In the genomic region with DNA sequence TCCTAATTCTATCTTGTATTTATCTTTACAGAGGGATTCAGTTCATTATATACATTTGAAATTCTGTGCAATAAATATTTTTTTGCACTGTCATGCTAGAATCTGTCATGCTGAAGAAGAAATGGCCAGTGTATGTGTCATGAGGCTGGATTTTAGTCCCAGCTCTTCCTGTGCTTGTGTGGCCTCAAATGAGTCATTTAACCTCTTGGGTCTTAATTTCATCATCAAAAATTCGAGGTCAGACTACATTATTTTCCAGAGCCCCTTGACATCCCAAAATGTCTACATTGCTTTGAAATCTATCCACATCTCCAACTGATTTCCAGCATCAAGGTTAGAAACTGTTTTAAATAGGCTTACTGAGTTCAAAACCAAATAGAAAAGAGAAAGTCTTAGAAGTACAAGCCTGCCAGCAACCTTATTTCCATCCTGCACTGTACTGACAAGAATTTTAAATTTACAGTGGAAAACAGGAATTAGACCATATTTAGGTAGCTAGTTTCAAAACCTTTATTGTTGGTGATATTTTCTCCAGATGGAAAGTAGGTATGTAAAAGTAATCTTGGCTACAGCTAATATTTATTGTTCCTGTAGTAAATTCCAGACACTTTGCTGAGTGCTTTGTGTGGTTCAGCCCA, we compare ENCODE assay signal across 1 cellular context.
A peak's percentile ranks its signal among the peaks of the same experiment; 100 is the strongest.
TF ChIP-seq lines count a peak whose summit lies in the region.

No MANE protein-coding gene starts in this region.

TF ChIP-seq in K562, 482 proteins besides CTCF, POLR2A, EP300 and RAD21 (continued from another document and continues in another):
- TF ChIP-seq, protein P1, sequence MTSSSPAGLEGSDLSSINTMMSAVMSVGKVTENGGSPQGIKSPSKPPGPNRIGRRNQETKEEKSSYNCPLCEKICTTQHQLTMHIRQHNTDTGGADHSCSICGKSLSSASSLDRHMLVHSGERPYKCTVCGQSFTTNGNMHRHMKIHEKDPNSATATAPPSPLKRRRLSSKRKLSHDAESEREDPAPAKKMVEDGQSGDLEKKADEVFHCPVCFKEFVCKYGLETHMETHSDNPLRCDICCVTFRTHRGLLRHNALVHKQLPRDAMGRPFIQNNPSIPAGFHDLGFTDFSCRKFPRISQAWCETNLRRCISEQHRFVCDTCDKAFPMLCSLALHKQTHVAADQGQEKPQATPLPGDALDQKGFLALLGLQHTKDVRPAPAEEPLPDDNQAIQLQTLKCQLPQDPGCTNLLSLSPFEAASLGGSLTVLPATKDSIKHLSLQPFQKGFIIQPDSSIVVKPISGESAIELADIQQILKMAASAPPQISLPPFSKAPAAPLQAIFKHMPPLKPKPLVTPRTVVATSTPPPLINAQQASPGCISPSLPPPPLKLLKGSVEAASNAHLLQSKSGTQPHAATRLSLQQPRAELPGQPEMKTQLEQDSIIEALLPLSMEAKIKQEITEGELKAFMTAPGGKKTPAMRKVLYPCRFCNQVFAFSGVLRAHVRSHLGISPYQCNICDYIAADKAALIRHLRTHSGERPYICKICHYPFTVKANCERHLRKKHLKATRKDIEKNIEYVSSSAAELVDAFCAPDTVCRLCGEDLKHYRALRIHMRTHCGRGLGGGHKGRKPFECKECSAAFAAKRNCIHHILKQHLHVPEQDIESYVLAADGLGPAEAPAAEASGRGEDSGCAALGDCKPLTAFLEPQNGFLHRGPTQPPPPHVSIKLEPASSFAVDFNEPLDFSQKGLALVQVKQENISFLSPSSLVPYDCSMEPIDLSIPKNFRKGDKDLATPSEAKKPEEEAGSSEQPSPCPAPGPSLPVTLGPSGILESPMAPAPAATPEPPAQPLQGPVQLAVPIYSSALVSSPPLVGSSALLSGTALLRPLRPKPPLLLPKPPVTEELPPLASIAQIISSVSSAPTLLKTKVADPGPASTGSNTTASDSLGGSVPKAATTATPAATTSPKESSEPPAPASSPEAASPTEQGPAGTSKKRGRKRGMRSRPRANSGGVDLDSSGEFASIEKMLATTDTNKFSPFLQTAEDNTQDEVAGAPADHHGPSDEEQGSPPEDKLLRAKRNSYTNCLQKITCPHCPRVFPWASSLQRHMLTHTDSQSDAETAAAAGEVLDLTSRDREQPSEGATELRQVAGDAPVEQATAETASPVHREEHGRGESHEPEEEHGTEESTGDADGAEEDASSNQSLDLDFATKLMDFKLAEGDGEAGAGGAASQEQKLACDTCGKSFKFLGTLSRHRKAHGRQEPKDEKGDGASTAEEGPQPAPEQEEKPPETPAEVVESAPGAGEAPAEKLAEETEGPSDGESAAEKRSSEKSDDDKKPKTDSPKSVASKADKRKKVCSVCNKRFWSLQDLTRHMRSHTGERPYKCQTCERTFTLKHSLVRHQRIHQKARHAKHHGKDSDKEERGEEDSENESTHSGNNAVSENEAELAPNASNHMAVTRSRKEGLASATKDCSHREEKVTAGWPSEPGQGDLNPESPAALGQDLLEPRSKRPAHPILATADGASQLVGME (CRISPR knock-in tag; IDR thresholded peaks at IDR 0.05), result no peak
- no peak for TF ChIP-seq POU5F1 (IDR thresholded peaks at IDR 0.05; ENCODE audit: borderline replicate concordance, low read depth, low read length, partially characterized antibody)
- no peak for TF ChIP-seq ZNF184 (CRISPR knock-in tag; IDR thresholded peaks at IDR 0.05)
- no peak for TF ChIP-seq IRF2 (CRISPR knock-in tag; IDR thresholded peaks at IDR 0.05)
- TF ChIP-seq TRIM28 (IDR thresholded peaks at IDR 0.05), result no peak
- no peak for TF ChIP-seq ZSCAN29 (IDR thresholded peaks at IDR 0.05)
- TF ChIP-seq MAFK (IDR thresholded peaks at IDR 0.05; ENCODE audit: low read length), result peak; percentile 76; the same call in 1 of the 2 replicates
- no peak for TF ChIP-seq NFATC3 (IDR thresholded peaks at IDR 0.05)
- TF ChIP-seq, protein P2, sequence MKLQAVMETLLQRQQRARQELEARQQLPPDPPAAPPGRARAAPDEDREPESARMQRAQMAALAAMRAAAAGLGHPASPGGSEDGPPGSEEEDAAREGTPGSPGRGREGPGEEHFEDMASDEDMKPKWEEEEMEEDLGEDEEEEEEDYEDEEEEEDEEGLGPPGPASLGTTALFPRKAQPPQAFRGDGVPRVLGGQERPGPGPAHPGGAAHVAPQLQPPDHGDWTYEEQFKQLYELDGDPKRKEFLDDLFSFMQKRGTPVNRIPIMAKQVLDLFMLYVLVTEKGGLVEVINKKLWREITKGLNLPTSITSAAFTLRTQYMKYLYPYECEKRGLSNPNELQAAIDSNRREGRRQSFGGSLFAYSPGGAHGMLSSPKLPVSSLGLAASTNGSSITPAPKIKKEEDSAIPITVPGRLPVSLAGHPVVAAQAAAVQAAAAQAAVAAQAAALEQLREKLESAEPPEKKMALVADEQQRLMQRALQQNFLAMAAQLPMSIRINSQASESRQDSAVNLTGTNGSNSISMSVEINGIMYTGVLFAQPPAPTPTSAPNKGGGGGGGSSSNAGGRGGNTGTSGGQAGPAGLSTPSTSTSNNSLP (IDR thresholded peaks at IDR 0.05; ENCODE audit: borderline replicate concordance, low read depth, low read length), result no peak
- no peak for TF ChIP-seq NR2C2 (CRISPR knock-in tag; IDR thresholded peaks at IDR 0.05)
- TF ChIP-seq NR2C2 (tag; IDR thresholded peaks at IDR 0.05), result peak; percentile 70; the same call in 1 of the 2 replicates
- no peak for TF ChIP-seq NFXL1 (CRISPR knock-in tag; IDR thresholded peaks at IDR 0.05)
- TF ChIP-seq EHMT2 (IDR thresholded peaks at IDR 0.05), result no peak
- TF ChIP-seq, protein P3, sequence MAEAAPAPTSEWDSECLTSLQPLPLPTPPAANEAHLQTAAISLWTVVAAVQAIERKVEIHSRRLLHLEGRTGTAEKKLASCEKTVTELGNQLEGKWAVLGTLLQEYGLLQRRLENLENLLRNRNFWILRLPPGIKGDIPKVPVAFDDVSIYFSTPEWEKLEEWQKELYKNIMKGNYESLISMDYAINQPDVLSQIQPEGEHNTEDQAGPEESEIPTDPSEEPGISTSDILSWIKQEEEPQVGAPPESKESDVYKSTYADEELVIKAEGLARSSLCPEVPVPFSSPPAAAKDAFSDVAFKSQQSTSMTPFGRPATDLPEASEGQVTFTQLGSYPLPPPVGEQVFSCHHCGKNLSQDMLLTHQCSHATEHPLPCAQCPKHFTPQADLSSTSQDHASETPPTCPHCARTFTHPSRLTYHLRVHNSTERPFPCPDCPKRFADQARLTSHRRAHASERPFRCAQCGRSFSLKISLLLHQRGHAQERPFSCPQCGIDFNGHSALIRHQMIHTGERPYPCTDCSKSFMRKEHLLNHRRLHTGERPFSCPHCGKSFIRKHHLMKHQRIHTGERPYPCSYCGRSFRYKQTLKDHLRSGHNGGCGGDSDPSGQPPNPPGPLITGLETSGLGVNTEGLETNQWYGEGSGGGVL (CRISPR knock-in tag; IDR thresholded peaks at IDR 0.05), result no peak
- TF ChIP-seq MECOM (CRISPR knock-in tag; IDR thresholded peaks at IDR 0.05), result no peak
- TF ChIP-seq KAT2B (IDR thresholded peaks at IDR 0.05; ENCODE audit: low read depth, low read length), result no peak
- no peak for TF ChIP-seq RFX7 (CRISPR knock-in tag; IDR thresholded peaks at IDR 0.05)
- TF ChIP-seq, protein P4, sequence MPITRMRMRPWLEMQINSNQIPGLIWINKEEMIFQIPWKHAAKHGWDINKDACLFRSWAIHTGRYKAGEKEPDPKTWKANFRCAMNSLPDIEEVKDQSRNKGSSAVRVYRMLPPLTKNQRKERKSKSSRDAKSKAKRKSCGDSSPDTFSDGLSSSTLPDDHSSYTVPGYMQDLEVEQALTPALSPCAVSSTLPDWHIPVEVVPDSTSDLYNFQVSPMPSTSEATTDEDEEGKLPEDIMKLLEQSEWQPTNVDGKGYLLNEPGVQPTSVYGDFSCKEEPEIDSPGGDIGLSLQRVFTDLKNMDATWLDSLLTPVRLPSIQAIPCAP (CRISPR knock-in tag; IDR thresholded peaks at IDR 0.05; ENCODE audit: borderline replicate concordance), result no peak
- no peak for TF ChIP-seq ZNF551 (CRISPR knock-in tag; IDR thresholded peaks at IDR 0.05)
- no peak for TF ChIP-seq BRF1 (IDR thresholded peaks at IDR 0.05; ENCODE audit: borderline replicate concordance, extremely low read depth, insufficient read length)
- TF ChIP-seq ZNF764 (CRISPR knock-in tag; IDR thresholded peaks at IDR 0.05; ENCODE audit: low read depth), result no peak
- TF ChIP-seq RBM22 (IDR thresholded peaks at IDR 0.05; ENCODE audit: low read depth, low read length, poor library complexity, severe bottlenecking), result no peak
- TF ChIP-seq GTF2A2 (tag; IDR thresholded peaks at IDR 0.05), result no peak
- no peak for TF ChIP-seq FOXA1 (IDR thresholded peaks at IDR 0.05; ENCODE audit: borderline replicate concordance)
- TF ChIP-seq, protein P5, sequence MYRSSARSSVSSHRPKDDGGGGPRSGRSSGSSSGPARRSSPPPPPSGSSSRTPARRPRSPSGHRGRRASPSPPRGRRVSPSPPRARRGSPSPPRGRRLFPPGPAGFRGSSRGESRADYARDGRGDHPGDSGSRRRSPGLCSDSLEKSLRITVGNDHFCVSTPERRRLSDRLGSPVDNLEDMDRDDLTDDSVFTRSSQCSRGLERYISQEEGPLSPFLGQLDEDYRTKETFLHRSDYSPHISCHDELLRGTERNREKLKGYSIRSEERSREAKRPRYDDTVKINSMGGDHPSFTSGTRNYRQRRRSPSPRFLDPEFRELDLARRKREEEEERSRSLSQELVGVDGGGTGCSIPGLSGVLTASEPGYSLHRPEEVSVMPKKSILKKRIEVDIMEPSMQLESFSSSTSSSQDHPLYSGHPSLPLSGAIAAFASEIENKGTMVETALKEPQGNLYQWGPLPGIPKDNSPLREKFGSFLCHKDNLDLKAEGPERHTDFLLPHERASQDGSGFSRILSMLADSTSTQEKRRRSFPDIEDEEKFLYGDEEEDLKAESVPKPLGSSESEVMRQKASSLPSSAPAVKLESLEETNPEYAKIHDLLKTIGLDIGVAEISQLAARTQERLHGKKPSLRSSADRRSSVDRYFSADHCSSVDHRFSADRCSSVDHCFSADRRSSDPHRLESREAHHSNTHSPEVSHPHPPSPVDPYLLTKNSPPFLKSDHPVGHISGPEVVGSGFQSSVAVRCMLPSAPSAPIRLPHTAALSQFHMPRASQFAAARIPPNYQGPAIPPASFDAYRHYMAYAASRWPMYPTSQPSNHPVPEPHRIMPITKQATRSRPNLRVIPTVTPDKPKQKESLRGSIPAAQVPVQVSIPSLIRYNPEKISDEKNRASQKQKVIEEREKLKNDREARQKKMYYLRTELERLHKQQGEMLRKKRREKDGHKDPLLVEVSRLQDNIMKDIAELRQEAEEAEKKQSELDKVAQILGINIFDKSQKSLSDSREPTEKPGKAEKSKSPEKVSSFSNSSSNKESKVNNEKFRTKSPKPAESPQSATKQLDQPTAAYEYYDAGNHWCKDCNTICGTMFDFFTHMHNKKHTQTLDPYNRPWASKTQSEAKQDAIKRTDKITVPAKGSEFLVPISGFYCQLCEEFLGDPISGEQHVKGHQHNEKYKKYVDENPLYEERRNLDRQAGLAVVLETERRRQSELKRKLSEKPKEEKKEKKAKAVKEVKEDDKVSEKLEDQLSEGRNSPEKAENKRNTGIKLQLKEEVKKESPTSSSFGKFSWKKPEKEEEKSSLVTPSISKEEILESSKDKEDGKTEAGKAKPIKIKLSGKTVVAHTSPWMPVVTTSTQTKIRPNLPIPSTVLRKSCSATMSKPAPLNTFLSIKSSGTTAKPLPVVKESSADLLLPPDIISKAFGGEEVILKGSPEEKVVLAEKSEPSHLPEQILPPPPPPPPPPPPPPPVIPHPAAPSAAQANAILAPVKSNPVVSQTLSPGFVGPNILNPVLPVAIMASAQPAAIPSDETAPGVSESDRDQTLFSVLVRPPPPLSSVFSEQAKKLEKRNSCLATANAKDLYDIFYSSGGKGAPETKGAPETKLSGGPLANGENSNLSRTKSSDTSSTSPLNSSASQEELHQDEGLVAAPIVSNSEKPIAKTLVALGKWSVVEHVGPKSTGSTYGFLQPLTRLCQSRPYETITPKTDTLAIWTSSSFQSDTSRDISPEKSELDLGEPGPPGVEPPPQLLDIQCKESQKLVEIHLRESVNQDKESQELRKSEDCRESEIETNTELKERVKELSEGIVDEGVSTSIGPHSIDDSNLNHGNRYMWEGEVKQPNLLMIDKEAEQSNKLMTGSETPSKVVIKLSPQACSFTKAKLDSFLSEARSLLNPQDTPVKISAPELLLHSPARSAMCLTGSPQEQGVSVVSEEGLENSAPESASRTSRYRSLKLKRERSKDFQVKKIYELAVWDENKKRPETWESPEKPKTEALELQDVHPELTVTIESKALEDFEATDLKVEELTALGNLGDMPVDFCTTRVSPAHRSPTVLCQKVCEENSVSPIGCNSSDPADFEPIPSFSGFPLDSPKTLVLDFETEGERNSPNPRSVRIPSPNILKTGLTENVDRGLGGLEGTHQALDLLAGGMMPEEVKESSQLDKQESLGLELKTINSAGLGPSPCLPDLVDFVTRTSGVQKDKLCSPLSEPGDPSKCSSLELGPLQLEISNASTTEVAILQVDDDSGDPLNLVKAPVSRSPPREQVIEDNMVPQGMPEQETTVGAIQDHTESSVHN (IDR thresholded peaks at IDR 0.05; ENCODE audit: borderline replicate concordance in 1 of 2, low read depth in 1 of 2), result no peak
- TF ChIP-seq, protein P6, sequence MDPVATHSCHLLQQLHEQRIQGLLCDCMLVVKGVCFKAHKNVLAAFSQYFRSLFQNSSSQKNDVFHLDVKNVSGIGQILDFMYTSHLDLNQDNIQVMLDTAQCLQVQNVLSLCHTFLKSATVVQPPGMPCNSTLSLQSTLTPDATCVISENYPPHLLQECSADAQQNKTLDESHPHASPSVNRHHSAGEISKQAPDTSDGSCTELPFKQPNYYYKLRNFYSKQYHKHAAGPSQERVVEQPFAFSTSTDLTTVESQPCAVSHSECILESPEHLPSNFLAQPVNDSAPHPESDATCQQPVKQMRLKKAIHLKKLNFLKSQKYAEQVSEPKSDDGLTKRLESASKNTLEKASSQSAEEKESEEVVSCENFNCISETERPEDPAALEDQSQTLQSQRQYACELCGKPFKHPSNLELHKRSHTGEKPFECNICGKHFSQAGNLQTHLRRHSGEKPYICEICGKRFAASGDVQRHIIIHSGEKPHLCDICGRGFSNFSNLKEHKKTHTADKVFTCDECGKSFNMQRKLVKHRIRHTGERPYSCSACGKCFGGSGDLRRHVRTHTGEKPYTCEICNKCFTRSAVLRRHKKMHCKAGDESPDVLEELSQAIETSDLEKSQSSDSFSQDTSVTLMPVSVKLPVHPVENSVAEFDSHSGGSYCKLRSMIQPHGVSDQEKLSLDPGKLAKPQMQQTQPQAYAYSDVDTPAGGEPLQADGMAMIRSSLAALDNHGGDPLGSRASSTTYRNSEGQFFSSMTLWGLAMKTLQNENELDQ (CRISPR knock-in tag; IDR thresholded peaks at IDR 0.05; ENCODE audit: borderline replicate concordance), result no peak
- no peak for TF ChIP-seq TAF1 (IDR thresholded peaks at IDR 0.05; ENCODE audit: control insufficient read depth, extremely low read depth, insufficient read depth, low read length, severe bottlenecking)
- TF ChIP-seq YY1 (IDR thresholded peaks at IDR 0.05; ENCODE audit: borderline replicate concordance in 1 of 3, control insufficient read depth in 1 of 3, extremely low read depth in 1 of 3, insufficient read depth in 3 of 3, insufficient read length in 1 of 3, insufficient replicate concordance in 2 of 3, low read depth in 1 of 3, low read length in 2 of 3), result no peak
- peak; percentile 56; the same call in 1 of the 2 replicates for TF ChIP-seq NFE2L1 (tag; IDR thresholded peaks at IDR 0.05; ENCODE audit: borderline replicate concordance, low read depth)
- TF ChIP-seq SMARCE1 (IDR thresholded peaks at IDR 0.05), result no peak
- no peak for TF ChIP-seq CEBPB (tag; IDR thresholded peaks at IDR 0.05)
- no peak for TF ChIP-seq KAT7 (CRISPR knock-in tag; IDR thresholded peaks at IDR 0.05; ENCODE audit: borderline replicate concordance)
- no peak for TF ChIP-seq HDGF (IDR thresholded peaks at IDR 0.05)
- TF ChIP-seq, protein P7, sequence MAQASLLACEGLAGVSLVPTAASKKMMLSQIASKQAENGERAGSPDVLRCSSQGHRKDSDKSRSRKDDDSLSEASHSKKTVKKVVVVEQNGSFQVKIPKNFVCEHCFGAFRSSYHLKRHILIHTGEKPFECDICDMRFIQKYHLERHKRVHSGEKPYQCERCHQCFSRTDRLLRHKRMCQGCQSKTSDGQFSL (CRISPR knock-in tag; IDR thresholded peaks at IDR 0.05), result no peak
- TF ChIP-seq, protein P7 (tag; IDR thresholded peaks at IDR 0.05), result no peak
